18 cellular contexts compared by ENCODE assay signal in the genomic region with DNA sequence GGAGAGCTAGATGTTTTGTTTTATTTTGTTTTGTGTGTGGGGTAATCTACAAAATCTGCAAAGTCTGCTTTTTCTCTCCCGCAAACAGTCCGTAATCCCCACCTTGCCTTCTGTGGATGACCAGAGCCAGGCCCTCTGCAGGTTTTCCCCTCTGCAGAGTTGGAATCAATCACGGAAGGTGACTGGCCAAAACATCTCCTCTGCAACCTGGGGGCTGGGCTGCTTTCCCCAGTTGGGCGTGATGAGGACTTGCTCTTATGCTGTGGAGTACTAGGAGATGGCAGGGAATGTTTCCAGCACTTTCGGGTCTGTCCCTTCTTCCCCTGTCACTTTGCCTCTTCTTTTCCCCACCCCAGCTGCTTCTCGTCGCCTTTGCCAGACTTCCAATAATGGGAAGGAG. TPM values are rescaled to one million over a fixed set of nuclear protein-coding genes. Genes with fewer than 3 reads are reported as not detected.
DNase-seq lines count a peak whose midpoint lies in the region; ATAC-seq and TF ChIP-seq lines count a peak whose summit lies in the region.
"Had no signal": no experiment of that assay in that cellular context is flagged by ENCODE, and none has a peak within 500 bp of the region (broad histone marks: within the 10 kb centered on the region; RNA-seq: fewer than 3 reads in every experiment).

No MANE protein-coding gene starts in this region.

- H2AK5ac ChIP-seq in mesenchymal stem cell (ENCODE audit: low read length, severe bottlenecking) = no peak overlapping the region

- no CpG with 5 or more reads among the region's 7 CpGs for WGBS in mesenchymal stem cell

- H3K27ac Mint-ChIP-seq in chondrocyte (ENCODE audit: unreplicated experiment) (no peak overlapping the region), CD14-positive monocyte (no peak overlapping the region)
- H3K27ac Mint-ChIP-seq: stimulated activated memory B cell treated with anti-CD40 and anti-IgM and Interleukin-4, amounts not matched to agents 10 μg/mL and 1 μg/mL and 100 μg/mL, for 72 hours had no signal

- no peak overlapping the region for H3K14ac ChIP-seq in mesenchymal stem cell (ENCODE audit: low read length in 2 of 2)

- H3K27ac ChIP-seq in HUES48 (ENCODE audit: low read depth, low read length) = no peak overlapping the region
- no peak overlapping the region for H3K27ac ChIP-seq in mesenchymal stem cell (ENCODE audit: low read length, poor library complexity, severe bottlenecking)
- H3K27ac ChIP-seq in stomach smooth muscle (ENCODE audit: low read length) = peak overlapping the region; percentile 66
- H3K27ac ChIP-seq in SJCRH30 = no peak overlapping the region
- H3K27ac ChIP-seq: ascending aorta, SK-N-MC had no signal

- no peak overlapping the region for H3K18ac ChIP-seq in mesenchymal stem cell (ENCODE audit: low read depth in 1 of 2, low read length in 2 of 2)

- H3K9me3 Mint-ChIP-seq in chondrocyte (ENCODE audit: low read depth) (peaks cover 3% of the 10 kb centered on the region), CD14-positive monocyte (peaks cover 0 to 3% (median 0%) of the 10 kb centered on the region in 7 donors)
- H3K9me3 Mint-ChIP-seq: stimulated activated memory B cell treated with anti-CD40 and anti-IgM and Interleukin-4, amounts not matched to agents 10 μg/mL and 1 μg/mL and 100 μg/mL, for 72 hours had no signal

- H3K4me3 ChIP-seq in HUES48 (ENCODE audit: low read depth, low read length) = peak overlapping the region; percentile 81
- H3K4me3 ChIP-seq in mesenchymal stem cell (ENCODE audit: insufficient read depth in 1 of 2, low read depth in 1 of 2, low read length in 2 of 2) = peak overlapping the region in 1 of 2 experiments; percentile 84
- peak overlapping the region; percentile 79 to 89 for H3K4me3 ChIP-seq in stomach smooth muscle (ENCODE audit: low read length in 2 of 2)
- no peak overlapping the region for H3K4me3 ChIP-seq in SJCRH30
- H3K4me3 ChIP-seq: SK-N-MC had no signal

- no peaks in the 10 kb centered on the region for H3K79me1 ChIP-seq in mesenchymal stem cell (replicated peaks; ENCODE audit: low read length, poor library complexity, severe bottlenecking)

- H2BK15ac ChIP-seq in mesenchymal stem cell (ENCODE audit: low read depth, poor library complexity, severe bottlenecking) = no peak overlapping the region

- no peak overlapping the region for H3K23ac ChIP-seq in mesenchymal stem cell (ENCODE audit: low read length in 2 of 2)

- ATAC-seq in HG02884 (IDR thresholded peaks at IDR 0.05; ENCODE audit: unreplicated experiment) = no peak
- ATAC-seq: stimulated activated memory B cell treated with anti-CD40 and anti-IgM and Interleukin-4, amounts not matched to agents 10 μg/mL and 1 μg/mL and 100 μg/mL, for 72 hours had no signal

- H3K4me3 Mint-ChIP-seq in chondrocyte (ENCODE audit: unreplicated experiment) (peak overlapping the region; percentile 71), CD14-positive monocyte (no peak overlapping the region)
- H3K4me3 Mint-ChIP-seq: CD8-positive, alpha-beta memory T cell; stimulated activated memory B cell treated with anti-CD40 and anti-IgM and Interleukin-4, amounts not matched to agents 10 μg/mL and 1 μg/mL and 100 μg/mL, for 72 hours had no signal

- no peak overlapping the region for H2BK5ac ChIP-seq in mesenchymal stem cell (ENCODE audit: low read depth, low read length, poor library complexity, severe bottlenecking)

- H3K27me3 ChIP-seq in HUES48 (ENCODE audit: control insufficient read depth, insufficient read depth, low read length) = peaks cover 13% of the 10 kb centered on the region
- peaks cover 4% of the 10 kb centered on the region in 2 experiments for H3K27me3 ChIP-seq in mesenchymal stem cell (ENCODE audit: control insufficient read depth in 1 of 2, insufficient read depth in 1 of 2, low read length in 2 of 2)
- H3K27me3 ChIP-seq in stomach smooth muscle (ENCODE audit: control insufficient read depth in 1 of 2, insufficient read depth in 2 of 2, low read length in 2 of 2) = peaks cover 0 to 8% of the 10 kb centered on the region in 2 donors
- H3K27me3 ChIP-seq in SJCRH30 = no peaks in the 10 kb centered on the region
- H3K27me3 ChIP-seq: ascending aorta had no signal

- no peaks in the 10 kb centered on the region for H3K36me3 ChIP-seq in HUES48 (ENCODE audit: control insufficient read depth, insufficient read depth, low read length)
- no peaks in the 10 kb centered on the region for H3K36me3 ChIP-seq in mesenchymal stem cell (ENCODE audit: control insufficient read depth in 1 of 2, insufficient read depth in 2 of 2, low read depth in 1 of 2, low read length in 2 of 2)
- no peaks in the 10 kb centered on the region for H3K36me3 ChIP-seq in stomach smooth muscle (ENCODE audit: control insufficient read depth in 2 of 2, insufficient read depth in 2 of 2, low read length in 2 of 2)
- no peaks in the 10 kb centered on the region for H3K36me3 ChIP-seq in SJCRH30
- H3K36me3 ChIP-seq: ascending aorta had no signal

- H3K27me3 Mint-ChIP-seq in chondrocyte (ENCODE audit: low read depth) (no peaks in the 10 kb centered on the region), CD14-positive monocyte (ENCODE audit: low read depth in 3 of 3) (peaks cover 9 to 24% (median 22%) of the 10 kb centered on the region in 3 donors)

- intact Hi-C loops in CD14-positive monocyte (cut with micrococcal nuclease) = no loop called here

- H3K4me1 ChIP-seq in HUES48 (ENCODE audit: control insufficient read depth, insufficient read depth, low read length) (peaks cover 17% of the 10 kb centered on the region), mesenchymal stem cell (ENCODE audit: control insufficient read depth, insufficient read depth, low read depth, low read length) (no peaks in the 10 kb centered on the region), stomach smooth muscle (ENCODE audit: control insufficient read depth, insufficient read depth, low read length) (no peaks in the 10 kb centered on the region), SJCRH30 (no peaks in the 10 kb centered on the region)
- H3K4me1 ChIP-seq: ascending aorta had no signal

- H3K4ac ChIP-seq in mesenchymal stem cell (ENCODE audit: low read depth in 1 of 2, low read length in 2 of 2) = no peak overlapping the region

- H3K9me3 ChIP-seq in HUES48 (ENCODE audit: control insufficient read depth, insufficient read depth, low read length) (0 out of 2 replicates have a peak, but pooled peaks cover 4% of the 10 kb centered on the region), mesenchymal stem cell (ENCODE audit: control insufficient read depth, low read length) (no peaks in the 10 kb centered on the region), stomach smooth muscle (ENCODE audit: control insufficient read depth in 2 of 2, low read length in 2 of 2) (no peaks in the 10 kb centered on the region), SJCRH30 (replicated peaks) (no peaks in the 10 kb centered on the region)
- H3K9me3 ChIP-seq: ascending aorta had no signal

- H3K36me3 Mint-ChIP-seq in chondrocyte (ENCODE audit: low read depth) (no peaks in the 10 kb centered on the region), CD14-positive monocyte (no peaks in the 10 kb centered on the region)
- H3K36me3 Mint-ChIP-seq: CD8-positive, alpha-beta memory T cell; stimulated activated memory B cell treated with anti-CD40 and anti-IgM and Interleukin-4, amounts not matched to agents 10 μg/mL and 1 μg/mL and 100 μg/mL, for 72 hours had no signal

- no peak overlapping the region for H3K4me2 ChIP-seq in mesenchymal stem cell (ENCODE audit: low read length, poor library complexity, severe bottlenecking)

- H4K91ac ChIP-seq in mesenchymal stem cell (ENCODE audit: low read length) = no peak overlapping the region

- no peak for DNase-seq in chondrocyte (ENCODE audit: low spot score)
- no peak for DNase-seq in mesenchymal stem cell
- DNase-seq in SJCRH30 = no peak
- no peak for DNase-seq in stimulated activated CD4-positive, alpha-beta T cell treated with anti-CD3 and anti-CD28 coated beads, Interleukin-15, amount 100 ng/mL, for 24 hours
- no peak for DNase-seq in CD14-positive monocyte (ENCODE audit: low spot score)
- DNase-seq: activated CD4-positive, CD25-positive, alpha-beta regulatory T cell treated with anti-CD3 and anti-CD28 coated beads, Interleukin-2, amount 50 U/mL, for 72 hours; activated T-cell treated with anti-CD3 and anti-CD28 coated beads, Interleukin-2, amount 50 U/mL, for 1 hour; CD8-positive, alpha-beta memory T cell; erythroblast; NCI-H1105 treated with DMSO at 0.1 percent for 48 hours; NCI-H526 treated with DMSO at 0.1 percent for 48 hours; stimulated activated CD4-positive, alpha-beta T cell treated with anti-CD3 and anti-CD28 coated beads, Interleukin-1b, Interleukin-23, amount 100 ng/mL, for 48 hours had no signal

- H2AFZ ChIP-seq in mesenchymal stem cell (ENCODE audit: low read depth, low read length) = no peak overlapping the region

- no peak overlapping the region for H4K8ac ChIP-seq in mesenchymal stem cell (ENCODE audit: low read length)

- no peak overlapping the region for H2BK12ac ChIP-seq in mesenchymal stem cell (ENCODE audit: low read length in 2 of 2)

- H3K9ac ChIP-seq in HUES48 (ENCODE audit: low read depth, low read length) (no peak overlapping the region), mesenchymal stem cell (ENCODE audit: low read length) (peak overlapping the region; percentile 78), stomach smooth muscle (ENCODE audit: low read length in 2 of 2) (peak overlapping the region; percentile 68 to 69)

- TF ChIP-seq CTCF in chondrocyte (IDR thresholded peaks at IDR 0.05) (no peak), CD14-positive monocyte (IDR thresholded peaks at IDR 0.05) (no peak)

- H3K4me1 Mint-ChIP-seq in chondrocyte (ENCODE audit: low read depth) (peaks cover 15% of the 10 kb centered on the region), CD14-positive monocyte (peaks cover 6% of the 10 kb centered on the region)

- H2BK120ac ChIP-seq in mesenchymal stem cell (ENCODE audit: low read depth, low read length) = no peak overlapping the region

RNA-seq across cellular contexts. Expression of a gene that starts 1.1 kb away (rescaled TPM):
- total RNA-seq in chondrocyte = 0.62 to 0.92 TPM (median 0.85 TPM) in 3 replicates
- polyA plus RNA-seq in mesenchymal stem cell (2013, experiment 1 of 2) = 19.3 TPM
- 19.7 TPM for polyA plus RNA-seq in mesenchymal stem cell (2013, experiment 2 of 2)
- total RNA-seq in SJCRH30 (2014; rRNA removed; shearing (Covaris generic)) = 0.10 and 0.13 TPM in 2 replicates
- not detected for polyA plus RNA-seq in CD14-positive monocyte
- total RNA-seq: ascending aorta; CD8-positive, alpha-beta memory T cell had no signal
- polyA plus RNA-seq: CD8-positive, alpha-beta memory T cell had no signal

RNA-seq across cellular contexts. Expression of a gene that starts 18.3 kb away (rescaled TPM):
- total RNA-seq in chondrocyte = 4.6 to 5.7 TPM (median 5.6 TPM) in 3 replicates
- 3.1 TPM for polyA plus RNA-seq in mesenchymal stem cell (2013, experiment 1 of 2)
- 2.7 TPM for polyA plus RNA-seq in mesenchymal stem cell (2013, experiment 2 of 2)
- total RNA-seq in SJCRH30 (2014; rRNA removed; shearing (Covaris generic)) = 39.8 and 48.4 TPM in 2 replicates
- polyA plus RNA-seq in CD14-positive monocyte = under 1 TPM in 1 of 2 donors, not detected in 1; 0.07 TPM
- total RNA-seq: ascending aorta had no signal

RNA-seq across cellular contexts. Expression of a gene that starts 27.8 kb away (rescaled TPM):
- 9.5 to 13.1 TPM (median 9.9 TPM) in 3 replicates for total RNA-seq in chondrocyte
- polyA plus RNA-seq in mesenchymal stem cell (2013, experiment 1 of 2) = 6.3 TPM
- 6.8 TPM for polyA plus RNA-seq in mesenchymal stem cell (2013, experiment 2 of 2)
- 15.4 and 16.4 TPM in 2 replicates for total RNA-seq in SJCRH30 (2014; rRNA removed; shearing (Covaris generic))
- 10 to 100 TPM; 10.5 to 13.0 TPM for polyA plus RNA-seq in CD14-positive monocyte
